ENCODE assay signal across 8 cellular contexts in the genomic region with DNA sequence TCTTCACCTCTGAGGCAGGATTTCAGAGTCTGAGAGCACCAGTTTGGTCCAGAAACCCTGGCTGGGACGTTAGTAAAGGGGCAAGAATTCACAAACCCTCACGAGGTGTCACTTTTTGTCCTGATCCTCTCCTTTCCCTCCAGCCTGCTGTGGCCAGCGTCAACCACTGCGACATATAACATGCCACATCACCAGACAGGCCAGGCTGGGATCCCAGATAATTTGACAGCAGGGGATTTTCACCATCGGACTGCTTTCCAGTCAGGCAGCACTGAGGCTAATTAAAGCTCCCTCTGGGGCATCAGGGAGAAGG. TPM values are rescaled to one million over a fixed set of nuclear protein-coding genes. Genes with fewer than 3 reads are reported as not detected.
A peak's percentile ranks its signal among the peaks of the same experiment; 100 is the strongest.
DNase-seq lines count a peak whose midpoint lies in the region; ATAC-seq and TF ChIP-seq lines count a peak whose summit lies in the region.

No MANE protein-coding gene starts in this region.

- no peak for TF ChIP-seq POLR2A in prostate gland (IDR thresholded peaks at IDR 0.05)

- intact Hi-C loops in prostate gland (cut with DNase I), result loop anchor here (5.0 kb wide), 1 partner anchor 438 kb away; no protein-coding TSS in a partner anchor

- H3K27me3 ChIP-seq in prostate gland (replicated peaks; ENCODE audit: insufficient read depth), result no peaks in the 10 kb centered on the region

- no peak for DNase-seq in GM12865 (ENCODE audit: low read depth)
- DNase-seq in foreskin fibroblast, result no peak
- DNase-seq in prostate gland (ENCODE audit: low spot score), result no peak
- no peak for DNase-seq in NCI-H1417 treated with DMSO at 0.1 percent for 48 hours (lab: John Stamatoyannopoulos, UW)

- no peak for ATAC-seq in GM21447 (IDR thresholded peaks at IDR 0.05; ENCODE audit: unreplicated experiment)
- no peak for ATAC-seq in GM19324 (IDR thresholded peaks at IDR 0.05; ENCODE audit: low FRiP score, unreplicated experiment)
- no peak for ATAC-seq in HG03432 (IDR thresholded peaks at IDR 0.05; ENCODE audit: unreplicated experiment)

- H3K4me1 ChIP-seq in prostate gland (replicated peaks), result no peaks in the 10 kb centered on the region

- H3K9me3 ChIP-seq in prostate gland, result no peaks in the 10 kb centered on the region

- peak overlapping the region; percentile 75 to 92 for H3K27ac ChIP-seq in prostate gland

- H3K36me3 ChIP-seq in prostate gland, result no peaks in the 10 kb centered on the region

- H3K4me3 ChIP-seq in GM12865 (ENCODE audit: low read depth, low read length) (peak overlapping the region; percentile 57), WI38 (ENCODE audit: low read depth, low read length) (peak overlapping the region; percentile 60), foreskin fibroblast (ENCODE audit: low read depth in 1 of 2, low read length in 2 of 2) (peak overlapping the region; percentile 59 to 61), prostate gland (peak overlapping the region; percentile 38 to 42)

- 3% methylated on average over 5 of the region's 5 CpGs for WGBS in prostate gland

- no peak for TF ChIP-seq CTCF in GM12865 (IDR thresholded peaks at IDR 0.05; ENCODE audit: insufficient read depth, low read depth, low read length, missing control alignments)
- TF ChIP-seq CTCF in WI38 (IDR thresholded peaks at IDR 0.05; ENCODE audit: low read depth, low read length), result no peak
- TF ChIP-seq CTCF in foreskin fibroblast (IDR thresholded peaks at IDR 0.05; ENCODE audit: low read depth, low read length), result no peak
- no peak for TF ChIP-seq CTCF in prostate gland (IDR thresholded peaks at IDR 0.05)

RNA-seq across cellular contexts. Expression of gene RBFOX2, which starts 36.8 kb away (rescaled TPM):
- total RNA-seq in prostate gland, result 10 to 100 TPM; 59.8 to 79.4 TPM
